8 cellular contexts compared by ENCODE assay signal in genomic region chr22:45671783-45672563, GRCh38. TPM values are rescaled to one million over a fixed set of nuclear protein-coding genes. Genes with fewer than 3 reads are reported as not detected.
DNase-seq lines count a peak whose midpoint lies in the region; ATAC-seq and TF ChIP-seq lines count a peak whose summit lies in the region.

A gene with protein sequence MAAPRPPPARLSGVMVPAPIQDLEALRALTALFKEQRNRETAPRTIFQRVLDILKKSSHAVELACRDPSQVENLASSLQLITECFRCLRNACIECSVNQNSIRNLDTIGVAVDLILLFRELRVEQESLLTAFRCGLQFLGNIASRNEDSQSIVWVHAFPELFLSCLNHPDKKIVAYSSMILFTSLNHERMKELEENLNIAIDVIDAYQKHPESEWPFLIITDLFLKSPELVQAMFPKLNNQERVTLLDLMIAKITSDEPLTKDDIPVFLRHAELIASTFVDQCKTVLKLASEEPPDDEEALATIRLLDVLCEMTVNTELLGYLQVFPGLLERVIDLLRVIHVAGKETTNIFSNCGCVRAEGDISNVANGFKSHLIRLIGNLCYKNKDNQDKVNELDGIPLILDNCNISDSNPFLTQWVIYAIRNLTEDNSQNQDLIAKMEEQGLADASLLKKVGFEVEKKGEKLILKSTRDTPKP (plus strand): TSS chr22:45671834. CDS start chr22:45672064, 230 bp downstream.

- H2BK20ac ChIP-seq in H9 (ENCODE audit: low read depth, low read length, poor library complexity, severe bottlenecking): no peak within 1 kb of the TSS

- no peak within 1 kb of the TSS for H3K23ac ChIP-seq in H9 (ENCODE audit: insufficient read length, low read depth, low read length)

- peak within 1 kb of the TSS; percentile 45 to 93 (median 66); a peak in 4 of 7 replicates for H3K27ac Mint-ChIP-seq in H9

- H3T11ph ChIP-seq in H9 (ENCODE audit: low read length): no peak within 1 kb of the TSS

- H3K4me1 ChIP-seq in H9 (ENCODE audit: insufficient read depth, low read length): no peaks in the 10 kb centered on the region
- peaks cover 11% of the 10 kb centered on the region for H3K4me1 ChIP-seq in right cardiac atrium (ENCODE audit: control insufficient read depth, insufficient read depth, low read length)

- H4K20me1 ChIP-seq in H9 (ENCODE audit: control insufficient read depth, insufficient read depth, insufficient read length): no peaks in the 10 kb centered on the region

- DNase-seq in EH (ENCODE audit: low read depth) (peak; percentile 83), H9 (peak; percentile 37), NCI-H1105 treated with DMSO at 0.1 percent for 48 hours (lab: John Stamatoyannopoulos, UW) (peak; percentile 60), T-helper 2 cell (peak; percentile 35 to 84 (median 57)), right cardiac atrium (peak; percentile 71 to 90 (median 87)), pulmonary artery endothelial cell (ENCODE audit: low read depth, low spot score) (no peak), ureter (ENCODE audit: low spot score) (peak; percentile 78)

- peaks cover 9% of the 10 kb centered on the region for H3K23me2 ChIP-seq in H9 (ENCODE audit: insufficient read length, low read depth, low read length, poor library complexity, severe bottlenecking)

- peaks cover 35% of the 10 kb centered on the region; the same call in 1 of the 2 replicates for H3K79me2 ChIP-seq in H9 (ENCODE audit: insufficient read depth, low read length)

- ATAC-seq in right cardiac atrium: peak; percentile 91

- no peak within 1 kb of the TSS for H4K91ac ChIP-seq in H9 (ENCODE audit: insufficient read length, low read depth, low read length)

- no peaks in the 10 kb centered on the region for H3K9me3 ChIP-seq in H9 (ENCODE audit: control insufficient read depth, low read depth, low read length)
- H3K9me3 ChIP-seq in right cardiac atrium (ENCODE audit: control insufficient read depth, low read length): no peaks in the 10 kb centered on the region

- peak within 1 kb of the TSS; percentile 98 for H3K18ac ChIP-seq in H9 (ENCODE audit: insufficient read length, low read depth, low read length)

- peak within 1 kb of the TSS; percentile 91 for H3K4me2 ChIP-seq in H9 (ENCODE audit: insufficient read depth, insufficient read length, low read length)

- no peaks in the 10 kb centered on the region; a peak in 1 of 5 replicates for H3K9me3 Mint-ChIP-seq in H9

- no peak within 1 kb of the TSS for H3K4ac ChIP-seq in H9 (ENCODE audit: low read depth, low read length)

- H3K27ac ChIP-seq in H9 (ENCODE audit: insufficient read length, low read depth, low read length) (no peak within 1 kb of the TSS), angular gyrus (ENCODE audit: low read depth, low read length) (peak within 1 kb of the TSS; percentile 80), right cardiac atrium (ENCODE audit: low read length) (peak within 1 kb of the TSS; percentile 71)

- H3K14ac ChIP-seq in H9 (ENCODE audit: insufficient read depth, low read length): peak within 1 kb of the TSS; percentile 97

- peak within 1 kb of the TSS; percentile 91 to 96 for H3K4me3 Mint-ChIP-seq in H9

- peaks cover 17 to 19% of the 10 kb centered on the region in 2 experiments for H3K4me1 Mint-ChIP-seq in H9

- peak within 1 kb of the TSS; percentile 65 for H3K4me3 ChIP-seq in right cardiac atrium (ENCODE audit: low read length)

- H2AK5ac ChIP-seq in H9 (ENCODE audit: insufficient read length, low read length): no peak within 1 kb of the TSS

- H3K36me3 Mint-ChIP-seq in H9 (ENCODE audit: insufficient read depth in 1 of 3, low read depth in 3 of 3): peaks cover 0 to 6% (median 3%) of the 10 kb centered on the region in 3 experiments; a peak in 3 of 7 replicates

- H3K27me3 ChIP-seq in H9 (ENCODE audit: insufficient read depth, low read length) (no peaks in the 10 kb centered on the region), right cardiac atrium (ENCODE audit: control insufficient read depth, insufficient read depth) (no peaks in the 10 kb centered on the region)

- no CpG with 5 or more reads among the region's 89 CpGs for WGBS in H9 (ENCODE audit: extremely low coverage, insufficient read length, low lambda C conversion rate)
- WGBS in right cardiac atrium: under 1% methylated on average over 89 of the region's 89 CpGs

- H2AFZ ChIP-seq in H9 (ENCODE audit: low read length): no peak within 1 kb of the TSS

- H3K79me1 ChIP-seq in H9 (ENCODE audit: insufficient read depth, low read depth, low read length, poor library complexity, severe bottlenecking): peaks cover 6% of the 10 kb centered on the region

- H3K27me3 Mint-ChIP-seq in H9 (ENCODE audit: low read depth): peaks cover 4% of the 10 kb centered on the region

- H4K5ac ChIP-seq in H9 (ENCODE audit: insufficient read length, low read depth, low read length): no peak within 1 kb of the TSS

- H2BK120ac ChIP-seq in H9 (ENCODE audit: low read depth, low read length, poor library complexity, severe bottlenecking): no peak within 1 kb of the TSS

- peak within 1 kb of the TSS; percentile 90 for H2BK5ac ChIP-seq in H9 (ENCODE audit: insufficient read length, low read length)

- intact Hi-C loops in right cardiac atrium (cut with DNase I): no loop called here

- no peak within 1 kb of the TSS for H4K8ac ChIP-seq in H9 (replicated peaks; ENCODE audit: insufficient read length, low read depth, low read length)

- TF ChIP-seq CTCF in H9 (conservative IDR thresholded peaks at IDR 0.05): no peak

- H2BK15ac ChIP-seq in H9 (ENCODE audit: low read depth, low read length): no peak within 1 kb of the TSS

- no peak within 1 kb of the TSS for H3K56ac ChIP-seq in H9 (ENCODE audit: insufficient read length, low read depth, low read length)

- peak within 1 kb of the TSS; percentile 94 for H3K9ac ChIP-seq in H9 (ENCODE audit: extremely low read depth, insufficient read length, low read length)

- H2BK12ac ChIP-seq in H9 (ENCODE audit: insufficient read length, low read depth, low read length): no peak within 1 kb of the TSS

RNA-seq across cellular contexts. Expression of the gene that starts here (rescaled TPM):
- total RNA-seq in H9 (2021) (210 and 214 TPM in 2 replicates), right cardiac atrium (100 to 1,000 TPM; 141 to 176 (median 153) TPM), pulmonary artery endothelial cell (66.5 and 76.2 TPM in 2 replicates), ureter (193 TPM)
- polyA plus RNA-seq in right cardiac atrium: 96.6 TPM
